Comparison of ENCODE assay signal across 10 cellular contexts in genomic region chr17:35788504-35788998, GRCh38. TPM values are rescaled to one million over a fixed set of nuclear protein-coding genes. Genes with fewer than 3 reads are reported as not detected.
DNase-seq lines count a peak whose midpoint lies in the region; ATAC-seq, FAIRE-seq and TF ChIP-seq lines count a peak whose summit lies in the region.
"Had no signal": no experiment of that assay in that cellular context is flagged by ENCODE, and none has a peak within 500 bp of the region (broad histone marks: within the 10 kb centered on the region; RNA-seq: fewer than 3 reads in every experiment).

No MANE protein-coding gene starts in this region.

- TF ChIP-seq EP300 in A549 (IDR thresholded peaks at IDR 0.05): no peak

- H3K4me2 ChIP-seq in A549: peak overlapping the region; percentile 83

- H3K4me1 ChIP-seq in A549: peaks cover 69% of the 10 kb centered on the region
- peaks cover 18 to 57% of the 10 kb centered on the region in 2 donors for H3K4me1 ChIP-seq in muscle layer of duodenum (ENCODE audit: control insufficient read depth in 1 of 2, insufficient read depth in 2 of 2, low read length in 2 of 2)

- TF ChIP-seq CTCF in A549 (IDR thresholded peaks at IDR 0.05) (no peak), epithelial cell of proximal tubule (conservative IDR thresholded peaks at IDR 0.05; ENCODE audit: low read depth, low read length) (no peak)

- DNase-seq in A549 (ENCODE audit: low read depth in 1 of 2, low spot score in 1 of 2) (peak; percentile 85 to 91), LoVo (ENCODE audit: low spot score) (peak; percentile 71), epithelial cell of proximal tubule (ENCODE audit: low read depth) (peak; percentile 88), NCI-H146 (lab: John Stamatoyannopoulos, UW) (no peak), NCI-H1048 (lab: John Stamatoyannopoulos, UW) (no peak)
- DNase-seq in stimulated activated CD4-positive, alpha-beta T cell treated with anti-CD3 and anti-CD28 coated beads, Interleukin-4, amount 100 ng/mL, for 24 hours: no peak
- DNase-seq: activated naive CD4-positive, alpha-beta T cell treated with Interleukin-2 at 50 U/mL for 16 hours; kidney had no signal

- TF ChIP-seq RAD21 in A549 (conservative IDR thresholded peaks at IDR 0.05 in 1 of 2, IDR thresholded peaks at IDR 0.05 in 1 of 2): no peak

- no peak for FAIRE-seq in A549 (lab: Jason Lieb, UNC)
- FAIRE-seq: kidney had no signal

- peak; percentile 90 for ATAC-seq in A549
- ATAC-seq in HG03045 (IDR thresholded peaks at IDR 0.05; ENCODE audit: unreplicated experiment): no peak

- 0% methylated on average over 2 of the region's 2 CpGs for WGBS in A549 (ENCODE audit: missing lambda C conversion rate)

- no peak for TF ChIP-seq POLR2A in A549 (IDR thresholded peaks at IDR 0.05; ENCODE audit: low read length)

- H3K27me3 ChIP-seq in muscle layer of duodenum (ENCODE audit: low read depth, low read length): peaks cover 4% of the 10 kb centered on the region

- H3K36me3 ChIP-seq in muscle layer of duodenum (ENCODE audit: control insufficient read depth in 1 of 2, insufficient read depth in 2 of 2, low read length in 2 of 2): no peaks in the 10 kb centered on the region

- H3K27ac ChIP-seq in A549: peak overlapping the region; percentile 83 to 93
- H3K27ac ChIP-seq in muscle layer of duodenum (ENCODE audit: low read length): peak overlapping the region; percentile 65

- H3K9me3 ChIP-seq in A549 (no peaks in the 10 kb centered on the region), muscle layer of duodenum (ENCODE audit: control insufficient read depth in 1 of 2, low read length in 2 of 2) (no peaks in the 10 kb centered on the region)

- CTCF ChIA-PET in A549 (lab: Yijun Ruan, JAX): interaction anchor here (0.6 to 43.9 kb wide), 5 partner anchors 9 to 54 kb away, joined by 3 to 2039 read pairs (median 15); partner anchors contain the start of genes C17orf50, GAS2L2, MMP28 and TAF15

- POLR2A ChIA-PET in A549 (lab: Yijun Ruan, JAX): interaction anchor here (0.6 to 3.5 kb wide), 7 partner anchors 8 to 210 kb away, joined by 3 to 27 read pairs (median 5); partner anchors contain the start of genes PEX12 and TAF15

- no peak overlapping the region for H3K4me3 ChIP-seq in A549
- peak overlapping the region; percentile 26 for H3K4me3 ChIP-seq in epithelial cell of proximal tubule (ENCODE audit: low read depth, low read length)
- H3K4me3 ChIP-seq in muscle layer of duodenum (ENCODE audit: low read depth in 1 of 2, low read length in 2 of 2): no peak overlapping the region

TF ChIP-seq in A549, 52 proteins besides CTCF, POLR2A, EP300 and RAD21:
- TF ChIP-seq ATOH8 (CRISPR knock-in tag; IDR thresholded peaks at IDR 0.05; ENCODE audit: low read depth) (no peak), FOSL2 (IDR thresholded peaks at IDR 0.05) (peak; percentile 54), FOSL2 (CRISPR knock-in tag; IDR thresholded peaks at IDR 0.05) (peak; percentile 83), EHF (CRISPR knock-in tag; IDR thresholded peaks at IDR 0.05) (no peak), ZNF302 (CRISPR knock-in tag; IDR thresholded peaks at IDR 0.05) (no peak), BCL3 (IDR thresholded peaks at IDR 0.05) (0 out of 3 replicates have a peak, but pooled peaks have one; percentile 16), MAX (IDR thresholded peaks at IDR 0.05) (peak; percentile 66), MAFK (IDR thresholded peaks at IDR 0.05; ENCODE audit: partially characterized antibody) (peak; percentile 81), SMC3 (IDR thresholded peaks at IDR 0.05) (no peak), JUNB (IDR thresholded peaks at IDR 0.05) (peak; percentile 60), EHMT2 (IDR thresholded peaks at IDR 0.05; ENCODE audit: low read depth) (no peak), USF2 (IDR thresholded peaks at IDR 0.05) (no peak), JUN (IDR thresholded peaks at IDR 0.05) (0 out of 5 replicates have a peak, but pooled peaks of 1 of the 2 experiments have one; percentile 43), ZSCAN20 (CRISPR knock-in tag; IDR thresholded peaks at IDR 0.05) (no peak)

RNA-seq across cellular contexts. Expression of gene MMP28, which starts 6.9 kb away (rescaled TPM):
- polyA plus RNA-seq in A549 (2011; rRNA removed): 6.7 and 7.1 TPM in 2 replicates
- polyA plus RNA-seq in A549 (2012; cell fraction: cytosol; rRNA removed): 5.0 and 5.1 TPM in 2 replicates
- 4.7 and 7.1 TPM in 2 replicates for polyA plus RNA-seq in A549 (2012; cell fraction: nucleus; rRNA removed)
- polyA plus RNA-seq in A549 (2017; fragmentation: RNase III; extraction: RNeasy Plus Mini Kit Qiagen cat#74134 plus additional on column Dnase treatment): 5.2 to 8.3 TPM (median 6.6 TPM) in 3 replicates
- polyA minus RNA-seq in A549 (2011; rRNA and poly(A)+ RNA removed): 3.5 and 4.4 TPM in 2 replicates
- total RNA-seq in epithelial cell of proximal tubule: not detected in 2 replicates

RNA-seq across cellular contexts. Expression of gene TAF15, which starts 20.7 kb away (rescaled TPM):
- polyA plus RNA-seq in A549 (2011; rRNA removed): 130 and 213 TPM in 2 replicates
- 141 and 153 TPM in 2 replicates for polyA plus RNA-seq in A549 (2012; cell fraction: cytosol; rRNA removed)
- 63.3 and 107 TPM in 2 replicates for polyA plus RNA-seq in A549 (2012; cell fraction: nucleus; rRNA removed)
- polyA plus RNA-seq in A549 (2017; fragmentation: RNase III; extraction: RNeasy Plus Mini Kit Qiagen cat#74134 plus additional on column Dnase treatment): 543 to 568 TPM (median 544 TPM) in 3 replicates
- 100 and 113 TPM in 2 replicates for polyA minus RNA-seq in A549 (2011; rRNA and poly(A)+ RNA removed)
- 17.3 and 28.1 TPM in 2 replicates for total RNA-seq in epithelial cell of proximal tubule

RNA-seq across cellular contexts. Expression of gene C17orf50, which starts 27.9 kb away (rescaled TPM):
- polyA plus RNA-seq in A549 (2011; rRNA removed) (0.19 TPM in 1 of 2 replicates, not detected in the other), A549 (2017; fragmentation: RNase III; extraction: RNeasy Plus Mini Kit Qiagen cat#74134 plus additional on column Dnase treatment) (0.12 to 0.28 TPM (median 0.22 TPM) in 3 replicates)
- polyA plus RNA-seq in A549 (2012; cell fraction: cytosol; rRNA removed): 0.31 and 0.32 TPM in 2 replicates
- polyA plus RNA-seq in A549 (2012; cell fraction: nucleus; rRNA removed): 0.24 TPM in 1 of 2 replicates, not detected in the other
- polyA minus RNA-seq in A549 (2011; rRNA and poly(A)+ RNA removed): not detected in 2 replicates
- total RNA-seq in epithelial cell of proximal tubule: 1.0 TPM in 1 of 2 replicates, not detected in the other
- total RNA-seq: kidney had no signal

RNA-seq across cellular contexts. Expression of gene GAS2L2, which starts 35.5 kb away (rescaled TPM):
- polyA plus RNA-seq in A549 (2011; rRNA removed): 0.06 and 0.12 TPM in 2 replicates
- polyA plus RNA-seq in A549 (2012; cell fraction: cytosol; rRNA removed): 0.04 TPM in 2 replicates
- polyA plus RNA-seq in A549 (2012; cell fraction: nucleus; rRNA removed): 0.34 and 0.42 TPM in 2 replicates
- 0.09 to 0.15 TPM (median 0.13 TPM) in 3 replicates for polyA plus RNA-seq in A549 (2017; fragmentation: RNase III; extraction: RNeasy Plus Mini Kit Qiagen cat#74134 plus additional on column Dnase treatment)
- polyA minus RNA-seq in A549 (2011; rRNA and poly(A)+ RNA removed): 0.04 and 0.10 TPM in 2 replicates
- not detected in 2 replicates for total RNA-seq in epithelial cell of proximal tubule
- total RNA-seq: kidney had no signal

RNA-seq across cellular contexts. Expression of gene RASL10B, which starts 57.1 kb away (rescaled TPM):
- 0.05 and 0.07 TPM in 2 replicates for polyA plus RNA-seq in A549 (2011; rRNA removed)
- 0.12 and 0.17 TPM in 2 replicates for polyA plus RNA-seq in A549 (2012; cell fraction: cytosol; rRNA removed)
- polyA plus RNA-seq in A549 (2012; cell fraction: nucleus; rRNA removed): 0.11 and 0.31 TPM in 2 replicates
- 0.10 to 0.26 TPM (median 0.24 TPM) in 3 replicates for polyA plus RNA-seq in A549 (2017; fragmentation: RNase III; extraction: RNeasy Plus Mini Kit Qiagen cat#74134 plus additional on column Dnase treatment)
- 0.21 and 0.34 TPM in 2 replicates for polyA minus RNA-seq in A549 (2011; rRNA and poly(A)+ RNA removed)
- 0.92 and 1.6 TPM in 2 replicates for total RNA-seq in epithelial cell of proximal tubule

Comparison
In these comparisons a context has a peak if more than half of its experiments do, and no peak if none do; other contexts are left out.
1. DNase-seq: peak in A549 (2 of 2), LoVo (single experiment) and epithelial cell of proximal tubule (single experiment); none in NCI-H146 (single experiment), stimulated activated CD4-positive, alpha-beta T cell treated with anti-CD3 and anti-CD28 coated beads, Interleukin-4, amount 100 ng/mL, for 24 hours (single experiment) and NCI-H1048 (single experiment).